Comparison of ENCODE assay signal across 11 cellular contexts in genomic region chr5:142000709-142001484, GRCh38. TPM values are rescaled to one million over a fixed set of nuclear protein-coding genes. Genes with fewer than 3 reads are reported as not detected.
A peak's percentile ranks its signal among the peaks of the same experiment; 100 is the strongest.
DNase-seq lines count a peak whose midpoint lies in the region; ATAC-seq and TF ChIP-seq lines count a peak whose summit lies in the region.
"Had no signal": no experiment of that assay in that cellular context is flagged by ENCODE, and none has a peak within 500 bp of the region (broad histone marks: within the 10 kb centered on the region; RNA-seq: fewer than 3 reads in every experiment).

No MANE protein-coding gene starts in this region.

- DNase-seq in AG04450 (ENCODE audit: low read depth, low spot score) (no peak), ELR (ENCODE audit: low read depth) (peak; percentile 41), SK-N-SH (no peak), fibroblast of villous mesenchyme (ENCODE audit: low read depth) (no peak), SIG-M5 (lab: John Stamatoyannopoulos, UW) (no peak), inferior parietal cortex (ENCODE audit: extremely low spot score) (no peak)
- DNase-seq in natural killer cell treated with Interleukin-12 subunit alpha and Interleukin-12 subunit beta and Interleukin-15 and Interleukin-18, amount 100 ng/mL, for 72 hours (ENCODE audit: low spot score) = no peak
- DNase-seq: body of pancreas, natural killer cell, NCI-H2081 treated with DMSO at 0.1 percent for 48 hours had no signal

- ATAC-seq in natural killer cell treated with Interleukin-12 subunit alpha and Interleukin-12 subunit beta and Interleukin-15 and Interleukin-18, amount 100 ng/mL, for 72 hours = no peak
- no peak for ATAC-seq in GM18861 (IDR thresholded peaks at IDR 0.05; ENCODE audit: unreplicated experiment)
- ATAC-seq: body of pancreas, natural killer cell had no signal

- H3K36me3 Mint-ChIP-seq in natural killer cell treated with Interleukin-12 subunit alpha and Interleukin-12 subunit beta and Interleukin-15 and Interleukin-18, amount 100 ng/mL, for 72 hours = no peaks in the 10 kb centered on the region

- H3K4me3 ChIP-seq in AG04450 (ENCODE audit: low read depth, low read length) (no peak overlapping the region), SK-N-SH (ENCODE audit: low read depth in 2 of 2, low read length in 1 of 2) (no peak overlapping the region), fibroblast of villous mesenchyme (ENCODE audit: low read depth, low read length) (no peak overlapping the region)
- H3K4me3 ChIP-seq: body of pancreas had no signal

- H3K36me3 ChIP-seq in SK-N-SH (replicated peaks in 1 of 2; ENCODE audit: control insufficient read depth in 1 of 2, insufficient read depth in 2 of 2, low read length in 1 of 2) = peaks cover 33 to 64% of the 10 kb centered on the region in 2 experiments

- H3K27ac ChIP-seq in AG04450 (ENCODE audit: low read depth, low read length) (no peak overlapping the region), SK-N-SH (ENCODE audit: low read depth in 2 of 2, low read length in 1 of 2) (peak overlapping the region in 1 of 2 experiments; percentile 20; a peak in 1 of 4 replicates)
- H3K27ac ChIP-seq: body of pancreas had no signal

- TF ChIP-seq RAD21 in SK-N-SH (IDR thresholded peaks at IDR 0.05; ENCODE audit: low read length) = peak; percentile 43

- H2AFZ ChIP-seq in SK-N-SH (ENCODE audit: low read depth) = no peak overlapping the region

- H4K20me1 ChIP-seq in SK-N-SH (ENCODE audit: insufficient read depth) = no peaks in the 10 kb centered on the region

- POLR2A ChIA-PET in AG04450 (lab: Yijun Ruan, JAX) = no interaction called here
- POLR2A ChIA-PET in SK-N-SH (lab: Yijun Ruan, JAX) = no interaction called here

- no peak overlapping the region for H3K9ac ChIP-seq in SK-N-SH

- H3K4me1 Mint-ChIP-seq in natural killer cell treated with Interleukin-12 subunit alpha and Interleukin-12 subunit beta and Interleukin-15 and Interleukin-18, amount 100 ng/mL, for 72 hours (ENCODE audit: low read depth in 2 of 2) = peaks cover 7 to 9% of the 10 kb centered on the region in 2 donors

- WGBS in SK-N-SH (ENCODE audit: low lambda C conversion rate) = 86% methylated on average over 6 of the region's 6 CpGs

- no peaks in the 10 kb centered on the region for H3K9me2 ChIP-seq in SK-N-SH

- H3F3A ChIP-seq in SK-N-SH (replicated peaks; ENCODE audit: insufficient read depth) = peaks cover 7% of the 10 kb centered on the region

- no peak overlapping the region for H3K4me3 Mint-ChIP-seq in natural killer cell treated with Interleukin-12 subunit alpha and Interleukin-12 subunit beta and Interleukin-15 and Interleukin-18, amount 100 ng/mL, for 72 hours
- H3K4me3 Mint-ChIP-seq: natural killer cell had no signal

- H3K27ac Mint-ChIP-seq in natural killer cell treated with Interleukin-12 subunit alpha and Interleukin-12 subunit beta and Interleukin-15 and Interleukin-18, amount 100 ng/mL, for 72 hours = peak overlapping the region in 1 of 2 donors; percentile 41

- TF ChIP-seq EP300 in SK-N-SH (IDR thresholded peaks at IDR 0.05; ENCODE audit: borderline replicate concordance in 1 of 2, low read depth in 1 of 2, low read length in 1 of 2) = no peak

- no peaks in the 10 kb centered on the region for H3K27me3 Mint-ChIP-seq in natural killer cell treated with Interleukin-12 subunit alpha and Interleukin-12 subunit beta and Interleukin-15 and Interleukin-18, amount 100 ng/mL, for 72 hours

- no peaks in the 10 kb centered on the region for H3K9me3 Mint-ChIP-seq in natural killer cell treated with Interleukin-12 subunit alpha and Interleukin-12 subunit beta and Interleukin-15 and Interleukin-18, amount 100 ng/mL, for 72 hours
- H3K9me3 Mint-ChIP-seq: natural killer cell had no signal

- TF ChIP-seq CTCF in AG04450 (IDR thresholded peaks at IDR 0.05; ENCODE audit: low read depth, low read length) = peak; percentile 38
- peak; percentile 50 for TF ChIP-seq CTCF in SK-N-SH (IDR thresholded peaks at IDR 0.05)
- peak; percentile 29 for TF ChIP-seq CTCF in fibroblast of villous mesenchyme (IDR thresholded peaks at IDR 0.05; ENCODE audit: insufficient read depth, low read depth, low read length)

- H3K27me3 ChIP-seq in AG04450 (ENCODE audit: control insufficient read depth, insufficient read depth, low read length) (no peaks in the 10 kb centered on the region), SK-N-SH (ENCODE audit: insufficient read depth) (no peaks in the 10 kb centered on the region)
- H3K27me3 ChIP-seq: body of pancreas had no signal

- no peaks in the 10 kb centered on the region for H3K79me2 ChIP-seq in SK-N-SH (ENCODE audit: insufficient read depth)

- H3K4me2 ChIP-seq in SK-N-SH = no peak overlapping the region

- H3K9me3 ChIP-seq in AG04450 (ENCODE audit: control insufficient read depth, insufficient read depth, low read length) (no peaks in the 10 kb centered on the region), SK-N-SH (no peaks in the 10 kb centered on the region)
- H3K9me3 ChIP-seq: body of pancreas had no signal

- H3K4me1 ChIP-seq in SK-N-SH (ENCODE audit: control insufficient read depth in 1 of 2, insufficient read depth in 2 of 2, low read depth in 1 of 2, low read length in 1 of 2) = peaks cover 0 to 4% of the 10 kb centered on the region in 2 experiments; a peak in 1 of 4 replicates
- H3K4me1 ChIP-seq: body of pancreas had no signal

- CTCF ChIA-PET in AG04450 (lab: Charles Lee) = interaction anchor here (0.6 to 2.1 kb wide), 11 partner anchors 9 to 592 kb away, joined by 3 to 9 read pairs (median 4); no protein-coding TSS in a partner anchor
- CTCF ChIA-PET in SK-N-SH (lab: Yijun Ruan, JAX) = interaction anchor here (0.7 to 3.7 kb wide), 8 partner anchors 9 to 146 kb away, joined by 3 to 34 read pairs (median 4); partner anchors contain the start of gene GNPDA1

TF ChIP-seq in SK-N-SH, 30 proteins besides CTCF, POLR2A, EP300 and RAD21 (continues in another document):
- no peak for TF ChIP-seq ZBTB33 (IDR thresholded peaks at IDR 0.05; ENCODE audit: borderline replicate concordance, low read depth)
- no peak for TF ChIP-seq USF2 (IDR thresholded peaks at IDR 0.05; ENCODE audit: borderline replicate concordance, low read depth, low read length)
- TF ChIP-seq YY1 (IDR thresholded peaks at IDR 0.05; ENCODE audit: low read depth) = no peak

RNA-seq across cellular contexts. Expression of gene GNPDA1, which starts 11.9 kb away (rescaled TPM):
- polyA plus RNA-seq in AG04450 (2011; rRNA removed) (26.3 and 33.8 TPM in 2 replicates), SK-N-SH (2012; rRNA removed) (23.9 and 27.4 TPM in 2 replicates)
- polyA minus RNA-seq in AG04450 (2011; rRNA and poly(A)+ RNA removed) = 23.3 and 29.6 TPM in 2 replicates
- polyA plus RNA-seq in SK-N-SH (2012; cell fraction: cytosol; rRNA removed) = 39.1 and 47.9 TPM in 2 replicates
- 41.6 and 42.9 TPM in 2 replicates for polyA plus RNA-seq in SK-N-SH (2012; cell fraction: nucleus; rRNA removed)
- 54.8 and 59.6 TPM in 2 replicates for total RNA-seq in fibroblast of villous mesenchyme
- total RNA-seq in natural killer cell treated with Interleukin-12 subunit alpha and Interleukin-12 subunit beta and Interleukin-15 and Interleukin-18, amount 100 ng/mL, for 72 hours = 1 to 10 TPM; 9.0 to 9.6 TPM

RNA-seq across cellular contexts. Expression of gene RNF14, which starts 32.0 kb away (rescaled TPM):
- 38.1 and 39.0 TPM in 2 replicates for polyA plus RNA-seq in AG04450 (2011; rRNA removed)
- 25.2 and 31.0 TPM in 2 replicates for polyA minus RNA-seq in AG04450 (2011; rRNA and poly(A)+ RNA removed)
- polyA plus RNA-seq in SK-N-SH (2012; rRNA removed) = 24.5 and 26.3 TPM in 2 replicates
- polyA plus RNA-seq in SK-N-SH (2012; cell fraction: cytosol; rRNA removed) = 43.5 and 43.9 TPM in 2 replicates
- 17.0 and 30.0 TPM in 2 replicates for polyA plus RNA-seq in SK-N-SH (2012; cell fraction: nucleus; rRNA removed)
- 56.7 and 76.9 TPM in 2 replicates for total RNA-seq in fibroblast of villous mesenchyme
- total RNA-seq in natural killer cell treated with Interleukin-12 subunit alpha and Interleukin-12 subunit beta and Interleukin-15 and Interleukin-18, amount 100 ng/mL, for 72 hours = 10 to 100 TPM; 38.2 to 43.5 TPM

RNA-seq across cellular contexts. Expression of gene PCDH12, which starts 42.9 kb away (rescaled TPM):
- not detected in 2 replicates for polyA plus RNA-seq in AG04450 (2011; rRNA removed)
- not detected in 2 replicates for polyA minus RNA-seq in AG04450 (2011; rRNA and poly(A)+ RNA removed)
- polyA plus RNA-seq in SK-N-SH (2012; rRNA removed) = 0.02 and 0.08 TPM in 2 replicates
- under 0.01 and 0.01 TPM in 2 replicates for polyA plus RNA-seq in SK-N-SH (2012; cell fraction: cytosol; rRNA removed)
- polyA plus RNA-seq in SK-N-SH (2012; cell fraction: nucleus; rRNA removed) = 0.02 TPM in 2 replicates
- total RNA-seq in fibroblast of villous mesenchyme = under 0.01 TPM in 1 of 2 replicates, not detected in the other
- 1 to 10 TPM in 1 of 2 donors, under 1 TPM in 1; 0.28 to 1.3 TPM for total RNA-seq in natural killer cell treated with Interleukin-12 subunit alpha and Interleukin-12 subunit beta and Interleukin-15 and Interleukin-18, amount 100 ng/mL, for 72 hours
